Comparison of ENCODE assay signal across 11 cellular contexts in the genomic region with DNA sequence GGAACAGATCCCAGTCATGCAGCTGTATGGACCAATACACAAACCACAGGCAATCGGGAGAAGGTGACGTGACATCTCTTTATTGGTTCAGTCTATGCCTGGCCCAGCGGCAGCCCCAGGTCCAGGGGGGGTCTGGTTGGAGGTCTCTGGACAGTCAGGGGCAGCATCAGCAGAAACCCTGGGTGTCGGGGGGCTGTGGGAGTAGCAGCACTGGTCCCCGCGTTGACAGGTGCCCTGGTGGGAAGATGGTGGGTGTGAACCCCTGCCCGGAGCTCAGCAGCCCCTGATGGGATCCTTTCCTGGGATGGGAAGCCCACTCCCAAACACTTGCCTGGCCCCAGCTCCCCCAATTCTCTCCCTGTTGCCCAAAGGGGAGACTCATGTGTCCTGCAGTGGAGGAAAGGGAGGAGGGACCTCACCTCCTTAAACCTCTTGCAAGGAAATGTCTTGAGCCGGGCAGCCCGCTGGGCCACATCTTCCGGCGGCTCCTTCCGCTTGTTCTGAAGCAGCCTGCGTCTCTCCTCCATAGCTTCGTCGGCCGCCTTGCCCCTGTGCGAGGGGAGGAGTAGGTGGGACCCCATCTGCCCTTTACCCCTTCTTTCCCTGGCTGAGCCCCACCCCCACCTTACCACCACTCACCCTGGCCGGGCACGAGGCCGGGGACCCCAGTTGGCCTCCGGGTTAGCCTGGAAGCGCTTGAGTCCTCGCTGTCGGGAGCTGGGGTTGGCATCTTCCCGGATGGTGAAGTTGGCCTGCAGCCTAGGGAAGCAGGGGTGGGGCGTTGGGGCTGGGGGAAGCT. TPM values are rescaled to one million over a fixed set of nuclear protein-coding genes. Genes with fewer than 3 reads are reported as not detected.
DNase-seq lines count a peak whose midpoint lies in the region; ATAC-seq, FAIRE-seq and TF ChIP-seq lines count a peak whose summit lies in the region.
"Had no signal": no experiment of that assay in that cellular context is flagged by ENCODE, and none has a peak within 500 bp of the region (broad histone marks: within the 10 kb centered on the region; RNA-seq: fewer than 3 reads in every experiment).

No MANE protein-coding gene starts in this region.

- no peak for FAIRE-seq in kidney (lab: Jason Lieb, UNC)
- FAIRE-seq: urothelium cell line had no signal

- ATAC-seq in activated B cell treated with CpG ODN at 0.5 μM for 24 hours (ENCODE audit: low read depth): no peak
- no peak for ATAC-seq in GM19397 (IDR thresholded peaks at IDR 0.05; ENCODE audit: unreplicated experiment)

- peaks cover 26% of the 10 kb centered on the region for H3K36me3 Mint-ChIP-seq in activated B cell treated with CpG ODN at 0.5 μM for 24 hours (ENCODE audit: low read depth)

- TF ChIP-seq POLR2A in vagina (IDR thresholded peaks at IDR 0.05): no peak

- no peaks in the 10 kb centered on the region for H3K27me3 ChIP-seq in vagina

- CTCF ChIA-PET in activated B cell treated with CpG ODN at 0.5 μM for 24 hours (lab: Charles Lee): interaction anchor here (0.7 to 2.8 kb wide), 14 partner anchors 9 to 484 kb away, joined by 3 to 47 read pairs (median 4); a partner anchor contains a TSS

- H3K4me1 ChIP-seq in kidney (ENCODE audit: control insufficient read depth in 1 of 2, insufficient read depth in 1 of 2, low read depth in 1 of 2, low read length in 2 of 2): peaks cover 4 to 18% of the 10 kb centered on the region in 2 donors
- H3K4me1 ChIP-seq in vagina: peaks cover 42% of the 10 kb centered on the region

- H3K27ac ChIP-seq in kidney (ENCODE audit: low read depth in 2 of 2, low read length in 2 of 2) (peak overlapping the region in 1 of 2 donors; percentile 54), vagina (peak overlapping the region; percentile 28)

- peak overlapping the region; percentile 98 for H3K27ac Mint-ChIP-seq in activated B cell treated with CpG ODN at 0.5 μM for 24 hours

- POLR2A ChIA-PET in activated B cell treated with CpG ODN at 0.5 μM for 24 hours (lab: Charles Lee): interaction anchor here (0.5 to 8.8 kb wide), 25 partner anchors 10 to 316 kb away, joined by 3 to 158 read pairs (median 6); a partner anchor contains a TSS

- DNase-seq in stimulated activated CD4-positive, alpha-beta T cell treated with anti-CD3 and anti-CD28 coated beads, Interleukin-15, amount 100 ng/mL, for 24 hours: peak; percentile 44
- DNase-seq in stimulated activated CD4-positive, alpha-beta T cell treated with anti-CD3 and anti-CD28 coated beads, Interleukin-2, amount 100 ng/mL, for 24 hours: no peak
- DNase-seq in activated B cell treated with CpG ODN at 0.5 μM for 24 hours: no peak
- DNase-seq in kidney: peak; percentile 84
- peak in 1 of 2 donors; percentile 87 for DNase-seq in vagina (ENCODE audit: extremely low spot score in 2 of 2)
- DNase-seq in NCI-H1092 (lab: John Stamatoyannopoulos, UW): no peak
- DNase-seq in 8988T: no peak
- DNase-seq: DMS153 had no signal

- H3K9me3 ChIP-seq in kidney (ENCODE audit: control insufficient read depth in 1 of 2, low read length in 2 of 2) (no peaks in the 10 kb centered on the region), vagina (no peaks in the 10 kb centered on the region)

- peak overlapping the region; percentile 88 for H3K4me3 Mint-ChIP-seq in activated B cell treated with CpG ODN at 0.5 μM for 24 hours

- no peaks in the 10 kb centered on the region for H3K9me3 Mint-ChIP-seq in activated B cell treated with CpG ODN at 0.5 μM for 24 hours

- H3K36me3 ChIP-seq in kidney (ENCODE audit: control insufficient read depth in 1 of 2, insufficient read depth in 2 of 2, low read length in 2 of 2) (no peaks in the 10 kb centered on the region), vagina (peaks cover 0 to 13% of the 10 kb centered on the region in 2 donors)

- H3K4me1 Mint-ChIP-seq in activated B cell treated with CpG ODN at 0.5 μM for 24 hours: peaks cover 62% of the 10 kb centered on the region

- intact Hi-C loops in activated B cell treated with CpG ODN at 0.5 μM for 24 hours (cut with micrococcal nuclease) (loop anchor here (1.0 to 5.0 kb wide), 8 partner anchors 11 to 1424 kb away; a partner anchor contains a TSS), kidney (cut with DNase I) (no loop called here), vagina (cut with DNase I) (loop anchor here (5.0 kb wide), 1 partner anchor 47 kb away; a partner anchor contains a TSS)

- TF ChIP-seq CTCF in activated B cell treated with CpG ODN at 0.5 μM for 24 hours (IDR thresholded peaks at IDR 0.05): peak; percentile 5
- TF ChIP-seq CTCF in kidney (IDR thresholded peaks at IDR 0.05; ENCODE audit: borderline replicate concordance, extremely low read depth, insufficient read depth): no peak
- no peak for TF ChIP-seq CTCF in vagina (IDR thresholded peaks at IDR 0.05)

- no peak overlapping the region for H3K4me3 ChIP-seq in kidney (ENCODE audit: low read length in 2 of 2)
- peak overlapping the region in 1 of 2 donors; percentile 18 for H3K4me3 ChIP-seq in vagina

- H3K9ac ChIP-seq in kidney (ENCODE audit: low read length in 2 of 2): no peak overlapping the region

- no peaks in the 10 kb centered on the region for H3K27me3 Mint-ChIP-seq in activated B cell treated with CpG ODN at 0.5 μM for 24 hours

RNA-seq across cellular contexts. Expression of a gene that starts 2.4 kb away (rescaled TPM):
- total RNA-seq in activated B cell treated with CpG ODN at 0.5 μM for 24 hours: 67.1 and 74.8 TPM in 2 replicates
- 13.8 TPM for total RNA-seq in kidney
- 8.5 TPM for polyA plus RNA-seq in kidney (ENCODE audit: insufficient read depth, low read depth, low replicate concordance)
- 11.5 TPM for total RNA-seq in vagina
- polyA plus RNA-seq: neural cell had no signal

RNA-seq across cellular contexts. Expression of a gene that starts 11.5 kb away (rescaled TPM):
- total RNA-seq in activated B cell treated with CpG ODN at 0.5 μM for 24 hours (111 and 113 TPM in 2 replicates), kidney (40.0 TPM), vagina (28.0 TPM)
- polyA plus RNA-seq in kidney (ENCODE audit: insufficient read depth, low read depth, low replicate concordance): 22.7 TPM

RNA-seq across cellular contexts. Expression of a gene that starts 13.0 kb away (rescaled TPM):
- 62.1 and 68.8 TPM in 2 replicates for total RNA-seq in activated B cell treated with CpG ODN at 0.5 μM for 24 hours
- total RNA-seq in kidney: 46.1 TPM
- polyA plus RNA-seq in kidney (ENCODE audit: insufficient read depth, low read depth, low replicate concordance): 16.7 TPM
- total RNA-seq in vagina: 22.6 TPM

RNA-seq across cellular contexts. Expression of a gene that starts 45.1 kb away (rescaled TPM):
- 41.7 and 43.6 TPM in 2 replicates for total RNA-seq in activated B cell treated with CpG ODN at 0.5 μM for 24 hours
- total RNA-seq in kidney: 39.5 TPM
- polyA plus RNA-seq in kidney (ENCODE audit: insufficient read depth, low read depth, low replicate concordance): 52.9 TPM
- total RNA-seq in vagina: 71.5 TPM

RNA-seq across cellular contexts. Expression of a gene that starts 45.2 kb away (rescaled TPM):
- total RNA-seq in activated B cell treated with CpG ODN at 0.5 μM for 24 hours: 116 and 119 TPM in 2 replicates
- 73.9 TPM for total RNA-seq in kidney
- polyA plus RNA-seq in kidney (ENCODE audit: insufficient read depth, low read depth, low replicate concordance): 96.7 TPM
- total RNA-seq in vagina: 152 TPM

Comparison
In these comparisons a context has a peak if more than half of its experiments do, and no peak if none do; other contexts are left out.
1. DNase-seq: peak in stimulated activated CD4-positive, alpha-beta T cell treated with anti-CD3 and anti-CD28 coated beads, Interleukin-15, amount 100 ng/mL, for 24 hours (single experiment) and kidney (single experiment); none in stimulated activated CD4-positive, alpha-beta T cell treated with anti-CD3 and anti-CD28 coated beads, Interleukin-2, amount 100 ng/mL, for 24 hours (0 of 2), activated B cell treated with CpG ODN at 0.5 μM for 24 hours (single experiment), NCI-H1092 (single experiment) and 8988T (single experiment).